26 cellular contexts compared by ENCODE assay signal in genomic region chr11:27614092-27614491, GRCh38.
"Had no signal": no experiment of that assay in that cellular context is flagged by ENCODE, and none has a peak within 500 bp of the region (broad histone marks: within the 10 kb centered on the region; RNA-seq: fewer than 3 reads in every experiment).

No MANE protein-coding gene starts in this region.

- H3K9me3 ChIP-seq: left ventricle myocardium inferior, right atrium auricular region, right lobe of liver, testis, thyroid gland, transverse colon, upper lobe of left lung, vagina had no signal

- H3K79me2 ChIP-seq: parathyroid adenoma had no signal

- H3K9ac ChIP-seq: parathyroid adenoma had no signal

- H3K4me2 ChIP-seq: smooth muscle cell had no signal

- H3K27me3 Mint-ChIP-seq: naive thymus-derived CD4-positive, alpha-beta T cell; stimulated activated memory B cell treated with anti-CD40 and anti-IgM and Interleukin-4, amounts not matched to agents 10 μg/mL and 1 μg/mL and 100 μg/mL, for 72 hours; stimulated activated naive CD8-positive, alpha-beta T cell treated with anti-CD3 and anti-CD28 coated beads, Interleukin-15, amount 100 ng/mL, for 72 hours had no signal

- H3K9me3 Mint-ChIP-seq: mesothelial cell of epicardium; nephron; neural crest cell; stimulated activated memory B cell treated with anti-CD40 and anti-IgM and Interleukin-4, amounts not matched to agents 10 μg/mL and 1 μg/mL and 100 μg/mL, for 72 hours had no signal

- H3K36me3 ChIP-seq: left ventricle myocardium inferior, right atrium auricular region, right lobe of liver, thyroid gland, transverse colon, upper lobe of left lung, vagina had no signal

- H2AFZ ChIP-seq: parathyroid adenoma had no signal

- H3K27ac Mint-ChIP-seq: mesothelial cell of epicardium; naive thymus-derived CD4-positive, alpha-beta T cell; progenitor cell of endocrine pancreas; stimulated activated memory B cell treated with anti-CD40 and anti-IgM and Interleukin-4, amounts not matched to agents 10 μg/mL and 1 μg/mL and 100 μg/mL, for 72 hours; stimulated activated naive CD8-positive, alpha-beta T cell treated with anti-CD3 and anti-CD28 coated beads, Interleukin-15, amount 100 ng/mL, for 72 hours had no signal

- DNase-seq: islet precursor cell; left ventricle myocardium inferior; mesendoderm; naive thymus-derived CD4-positive, alpha-beta T cell; nucleus accumbens; right lobe of liver; stimulated activated CD4-positive, alpha-beta T cell treated with anti-CD3 and anti-CD28 coated beads, Interleukin-1b, Interleukin-23, amount 100 ng/mL, for 48 hours; stimulated activated CD4-positive, alpha-beta T cell treated with anti-CD3 and anti-CD28 coated beads, Interleukin-2, amount 100 ng/mL, for 48 hours; stimulated activated CD4-positive, alpha-beta T cell treated with anti-CD3 and anti-CD28 coated beads, Interleukin-4, amount 100 ng/mL, for 4 hours; stimulated activated CD8-positive, alpha-beta memory T cell treated with anti-CD3 and anti-CD28 coated beads, Interleukin-4, amount 100 ng/mL, for 48 hours; stimulated activated naive CD4-positive, alpha-beta T cell treated with Interleukin-2 at 50 U/mL for 16 hours; stimulated activated naive CD8-positive, alpha-beta T cell treated with anti-CD3 and anti-CD28 coated beads, Interleukin-15, amount 100 ng/mL, for 72 hours; testis; thyroid gland; transverse colon; upper lobe of left lung had no signal

- H3K27ac ChIP-seq: left ventricle myocardium inferior, parathyroid adenoma, right atrium auricular region, right lobe of liver, testis, thyroid gland, transverse colon, upper lobe of left lung, vagina had no signal

- H3K4me1 Mint-ChIP-seq: mesothelial cell of epicardium; naive thymus-derived CD4-positive, alpha-beta T cell; stimulated activated memory B cell treated with anti-CD40 and anti-IgM and Interleukin-4, amounts not matched to agents 10 μg/mL and 1 μg/mL and 100 μg/mL, for 72 hours; stimulated activated naive CD8-positive, alpha-beta T cell treated with anti-CD3 and anti-CD28 coated beads, Interleukin-15, amount 100 ng/mL, for 72 hours had no signal

- ATAC-seq: naive thymus-derived CD4-positive, alpha-beta T cell; right lobe of liver; stimulated activated memory B cell treated with anti-CD40 and anti-IgM and Interleukin-4, amounts not matched to agents 10 μg/mL and 1 μg/mL and 100 μg/mL, for 72 hours; stimulated activated naive CD8-positive, alpha-beta T cell treated with anti-CD3 and anti-CD28 coated beads, Interleukin-15, amount 100 ng/mL, for 72 hours had no signal

- H3K36me3 Mint-ChIP-seq: mesothelial cell of epicardium; stimulated activated memory B cell treated with anti-CD40 and anti-IgM and Interleukin-4, amounts not matched to agents 10 μg/mL and 1 μg/mL and 100 μg/mL, for 72 hours had no signal

- H3K4me3 Mint-ChIP-seq: mesothelial cell of epicardium; naive thymus-derived CD4-positive, alpha-beta T cell; nephron; neural crest cell; stimulated activated memory B cell treated with anti-CD40 and anti-IgM and Interleukin-4, amounts not matched to agents 10 μg/mL and 1 μg/mL and 100 μg/mL, for 72 hours; stimulated activated naive CD8-positive, alpha-beta T cell treated with anti-CD3 and anti-CD28 coated beads, Interleukin-15, amount 100 ng/mL, for 72 hours had no signal

- H3K4me1 ChIP-seq: left ventricle myocardium inferior, parathyroid adenoma, right atrium auricular region, right lobe of liver, testis, thyroid gland, transverse colon, upper lobe of left lung, vagina had no signal

- H3K4me3 ChIP-seq: left ventricle myocardium inferior, lung, right atrium auricular region, right lobe of liver, smooth muscle cell, testis, thyroid gland, transverse colon, upper lobe of left lung, vagina had no signal

- H3K27me3 ChIP-seq: right atrium auricular region, right lobe of liver, testis, thyroid gland, transverse colon, upper lobe of left lung, vagina had no signal
